17 cellular contexts compared by ENCODE assay signal in genomic region chr2:26809211-26809610, GRCh38. TPM values are rescaled to one million over a fixed set of nuclear protein-coding genes. Genes with fewer than 3 reads are reported as not detected.
DNase-seq lines count a peak whose midpoint lies in the region; ATAC-seq and TF ChIP-seq lines count a peak whose summit lies in the region.
"Had no signal": no experiment of that assay in that cellular context is flagged by ENCODE, and none has a peak within 500 bp of the region (broad histone marks: within the 10 kb centered on the region; RNA-seq: fewer than 3 reads in every experiment).

No MANE protein-coding gene starts in this region.

- intact Hi-C loops in activated CD8-positive, alpha-beta T cell treated with anti-CD3 and anti-CD28 coated beads for 36 hours (cut with micrococcal nuclease), result no loop called here

- H3K27me3 ChIP-seq in BLaER1 treated with 17β-estradiol and CSF1 and Interleukin-3, amounts not matched to agents 10 nM and 100 nM, result no peaks in the 10 kb centered on the region

- DNase-seq in activated T-cell treated with anti-CD3 and anti-CD28 coated beads, Interleukin-2, amount 50 U/mL, for 4 hours, result no peak
- DNase-seq in activated T-cell treated with anti-CD3 and anti-CD28 coated beads for 4 hours (no peak), GDM1 (lab: John Stamatoyannopoulos, UW) (no peak)
- peak; percentile 25 for DNase-seq in activated CD8-positive, alpha-beta T cell treated with anti-CD3 and anti-CD28 coated beads for 36 hours
- DNase-seq in naive thymus-derived CD8-positive, alpha-beta T cell, result no peak
- DNase-seq: NCI-H1417 treated with DMSO at 0.1 percent for 48 hours, NCI-H187 treated with DMSO at 0.1 percent for 48 hours, NCI-H345, NCI-H524 treated with DMSO at 0.1 percent for 48 hours, SHP77 had no signal

- ATAC-seq in activated T-cell treated with anti-CD3 and anti-CD28 coated beads, Interleukin-2, amount 50 U/mL, for 4 hours, result peak; percentile 51 to 53
- ATAC-seq in activated CD8-positive, alpha-beta T cell treated with anti-CD3 and anti-CD28 coated beads for 36 hours, result peak; percentile 62
- ATAC-seq in naive thymus-derived CD8-positive, alpha-beta T cell, result no peak
- no peak for ATAC-seq in HG03025 (IDR thresholded peaks at IDR 0.05; ENCODE audit: low FRiP score, unreplicated experiment)
- ATAC-seq: A549 had no signal

- H3K4me1 ChIP-seq in BLaER1 treated with 17β-estradiol and CSF1 and Interleukin-3, amounts not matched to agents 10 nM and 100 nM, result peaks cover 15 to 25% (median 22%) of the 10 kb centered on the region in 10 experiments
- H3K4me1 ChIP-seq: A549 had no signal

- peaks cover 23% of the 10 kb centered on the region for H3K4me1 Mint-ChIP-seq in activated T-cell treated with anti-CD3 and anti-CD28 coated beads, Interleukin-2, amount 50 U/mL, for 4 hours (ENCODE audit: low read depth)
- H3K4me1 Mint-ChIP-seq in activated CD8-positive, alpha-beta T cell treated with anti-CD3 and anti-CD28 coated beads for 36 hours (ENCODE audit: low read depth), result peaks cover 25% of the 10 kb centered on the region
- peaks cover 25 to 51% (median 34%) of the 10 kb centered on the region in 4 donors for H3K4me1 Mint-ChIP-seq in naive thymus-derived CD8-positive, alpha-beta T cell

- H3K4me3 Mint-ChIP-seq in activated T-cell treated with anti-CD3 and anti-CD28 coated beads, Interleukin-2, amount 50 U/mL, for 4 hours, result no peak overlapping the region
- no peak overlapping the region for H3K4me3 Mint-ChIP-seq in activated CD8-positive, alpha-beta T cell treated with anti-CD3 and anti-CD28 coated beads for 36 hours
- peak overlapping the region in 6 of 10 donors; percentile 5 to 41 (median 28) for H3K4me3 Mint-ChIP-seq in naive thymus-derived CD8-positive, alpha-beta T cell
- H3K4me3 Mint-ChIP-seq: CD8-positive, alpha-beta memory T cell had no signal

- CTCF ChIA-PET in activated CD8-positive, alpha-beta T cell treated with anti-CD3 and anti-CD28 coated beads for 36 hours (lab: Charles Lee), result interaction anchor here (1.3 to 2.0 kb wide), 2 partner anchors 37 to 113 kb away, joined by 3 to 7 read pairs; no protein-coding TSS in a partner anchor

- H3K27me3 Mint-ChIP-seq in activated T-cell treated with anti-CD3 and anti-CD28 coated beads, Interleukin-2, amount 50 U/mL, for 4 hours (ENCODE audit: low read depth), result peaks cover 9% of the 10 kb centered on the region
- H3K27me3 Mint-ChIP-seq in activated CD8-positive, alpha-beta T cell treated with anti-CD3 and anti-CD28 coated beads for 36 hours, result no peaks in the 10 kb centered on the region
- H3K27me3 Mint-ChIP-seq in naive thymus-derived CD8-positive, alpha-beta T cell, result peaks cover 0 to 2% (median 0%) of the 10 kb centered on the region in 5 donors

- peaks cover 0 to 9% (median 4%) of the 10 kb centered on the region in 11 experiments; a peak in 11 of 22 replicates for H3K9me3 ChIP-seq in BLaER1 treated with 17β-estradiol and CSF1 and Interleukin-3, amounts not matched to agents 10 nM and 100 nM (replicated peaks in 1 of 11)
- H3K9me3 ChIP-seq: A549 had no signal

- H3K36me3 Mint-ChIP-seq in activated T-cell treated with anti-CD3 and anti-CD28 coated beads, Interleukin-2, amount 50 U/mL, for 4 hours (ENCODE audit: insufficient read depth), result no peaks in the 10 kb centered on the region
- no peaks in the 10 kb centered on the region for H3K36me3 Mint-ChIP-seq in activated CD8-positive, alpha-beta T cell treated with anti-CD3 and anti-CD28 coated beads for 36 hours (ENCODE audit: low read depth)
- no peaks in the 10 kb centered on the region for H3K36me3 Mint-ChIP-seq in naive thymus-derived CD8-positive, alpha-beta T cell
- H3K36me3 Mint-ChIP-seq: CD8-positive, alpha-beta memory T cell had no signal

- H3K9me3 Mint-ChIP-seq in activated T-cell treated with anti-CD3 and anti-CD28 coated beads, Interleukin-2, amount 50 U/mL, for 4 hours, result no peaks in the 10 kb centered on the region
- H3K9me3 Mint-ChIP-seq in activated CD8-positive, alpha-beta T cell treated with anti-CD3 and anti-CD28 coated beads for 36 hours, result no peaks in the 10 kb centered on the region
- H3K9me3 Mint-ChIP-seq in naive thymus-derived CD8-positive, alpha-beta T cell, result no peaks in the 10 kb centered on the region

- H3K27ac Mint-ChIP-seq in activated CD8-positive, alpha-beta T cell treated with anti-CD3 and anti-CD28 coated beads for 36 hours, result no peak overlapping the region
- H3K27ac Mint-ChIP-seq in naive thymus-derived CD8-positive, alpha-beta T cell, result peak overlapping the region in 5 of 10 donors; percentile 26 to 77 (median 67)
- H3K27ac Mint-ChIP-seq: CD8-positive, alpha-beta memory T cell had no signal

- no peaks in the 10 kb centered on the region for H3K36me3 ChIP-seq in BLaER1 treated with 17β-estradiol and CSF1 and Interleukin-3, amounts not matched to agents 10 nM and 100 nM

- TF ChIP-seq CTCF in activated CD8-positive, alpha-beta T cell treated with anti-CD3 and anti-CD28 coated beads for 36 hours (IDR thresholded peaks at IDR 0.05), result no peak

- no peak overlapping the region for H3K9ac ChIP-seq in BLaER1 treated with 17β-estradiol and CSF1 and Interleukin-3, amounts not matched to agents 10 nM and 100 nM

- peaks cover 0 to 4% (median 0%) of the 10 kb centered on the region in 11 experiments; a peak in 1 of 22 replicates for H4K20me1 ChIP-seq in BLaER1 treated with 17β-estradiol and CSF1 and Interleukin-3, amounts not matched to agents 10 nM and 100 nM

- H3K4me3 ChIP-seq in BLaER1 treated with 17β-estradiol and CSF1 and Interleukin-3, amounts not matched to agents 10 nM and 100 nM, result no peak overlapping the region
- H3K4me3 ChIP-seq: A549 had no signal

- H3K27ac ChIP-seq in BLaER1 treated with 17β-estradiol and CSF1 and Interleukin-3, amounts not matched to agents 10 nM and 100 nM, result no peak overlapping the region
- H3K27ac ChIP-seq: A549 had no signal

- POLR2A ChIA-PET in activated CD8-positive, alpha-beta T cell treated with anti-CD3 and anti-CD28 coated beads for 36 hours (lab: Charles Lee), result no interaction called here
- POLR2A ChIA-PET in naive thymus-derived CD8-positive, alpha-beta T cell (lab: Charles Lee), result interaction anchor here (1.4 kb wide), 1 partner anchor 9 kb away, joined by 3 read pairs; no protein-coding TSS in a partner anchor

- H3K4me2 ChIP-seq in BLaER1 treated with 17β-estradiol and CSF1 and Interleukin-3, amounts not matched to agents 10 nM and 100 nM, result peak overlapping the region in 9 of 11 experiments; percentile 53 to 84 (median 69); a peak in 11 of 22 replicates
- H3K4me2 ChIP-seq: A549 had no signal

RNA-seq across cellular contexts. Expression of gene CENPA, which starts 23.4 kb away (rescaled TPM):
- 1 to 10 TPM in 1 of 3 donors, under 1 TPM in 2; 0.82 to 1.8 (median 0.82) TPM for total RNA-seq in activated T-cell treated with anti-CD3 and anti-CD28 coated beads, Interleukin-2, amount 50 U/mL, for 4 hours
- total RNA-seq in activated CD8-positive, alpha-beta T cell treated with anti-CD3 and anti-CD28 coated beads for 36 hours, result 10 to 100 TPM; 32.5 to 33.6 TPM
- total RNA-seq in naive thymus-derived CD8-positive, alpha-beta T cell, result under 1 TPM in 1 of 2 experiments, not detected in 1; 0.44 TPM
- polyA plus RNA-seq in naive thymus-derived CD8-positive, alpha-beta T cell, result under 1 TPM in 1 of 3 donors, not detected in 2; 0.27 TPM

RNA-seq across cellular contexts. Expression of gene DPYSL5, which starts 38.7 kb away (rescaled TPM):
- total RNA-seq in activated T-cell treated with anti-CD3 and anti-CD28 coated beads, Interleukin-2, amount 50 U/mL, for 4 hours, result not detected
- total RNA-seq in activated CD8-positive, alpha-beta T cell treated with anti-CD3 and anti-CD28 coated beads for 36 hours, result not detected
- not detected for total RNA-seq in naive thymus-derived CD8-positive, alpha-beta T cell
- not detected for polyA plus RNA-seq in naive thymus-derived CD8-positive, alpha-beta T cell
- total RNA-seq: CD8-positive, alpha-beta memory T cell; M059J; RPMI7951 had no signal
- polyA plus RNA-seq: BJ; CD8-positive, alpha-beta memory T cell had no signal

RNA-seq across cellular contexts. Expression of gene SLC35F6, which starts 45.1 kb away (rescaled TPM):
- total RNA-seq in activated T-cell treated with anti-CD3 and anti-CD28 coated beads, Interleukin-2, amount 50 U/mL, for 4 hours, result 10 to 100 TPM in 2 of 3 donors, 1 to 10 TPM in 1; 9.2 to 12.5 (median 11.6) TPM
- total RNA-seq in activated CD8-positive, alpha-beta T cell treated with anti-CD3 and anti-CD28 coated beads for 36 hours, result 1 to 10 TPM; 4.2 to 4.6 TPM
- 10 to 100 TPM; 17.5 to 18.0 TPM for total RNA-seq in naive thymus-derived CD8-positive, alpha-beta T cell
- polyA plus RNA-seq in naive thymus-derived CD8-positive, alpha-beta T cell, result 1 to 10 TPM; 3.7 to 6.4 (median 5.3) TPM

Comparison
In these comparisons a context has a peak if more than half of its experiments do, and no peak if none do; other contexts are left out.
1. ATAC-seq: peak in activated T-cell treated with anti-CD3 and anti-CD28 coated beads, Interleukin-2, amount 50 U/mL, for 4 hours (2 of 2) and activated CD8-positive, alpha-beta T cell treated with anti-CD3 and anti-CD28 coated beads for 36 hours (single experiment); none in naive thymus-derived CD8-positive, alpha-beta T cell (0 of 2) and HG03025 (single experiment).
2. H3K4me3 Mint-ChIP-seq: peak in naive thymus-derived CD8-positive, alpha-beta T cell (6 of 10); none in activated T-cell treated with anti-CD3 and anti-CD28 coated beads, Interleukin-2, amount 50 U/mL, for 4 hours (single experiment) and activated CD8-positive, alpha-beta T cell treated with anti-CD3 and anti-CD28 coated beads for 36 hours (single experiment).
3. RNA of gene CENPA, which starts 23.4 kb away (total RNA-seq): 32.5 to 33.6 TPM in activated CD8-positive, alpha-beta T cell treated with anti-CD3 and anti-CD28 coated beads for 36 hours; 0.82 to 1.8 TPM in activated T-cell treated with anti-CD3 and anti-CD28 coated beads, Interleukin-2, amount 50 U/mL, for 4 hours and 0.44 TPM in naive thymus-derived CD8-positive, alpha-beta T cell; every median in the first group is over 10 times any median in the second.